Comparison of ENCODE assay signal across 1 cellular context in genomic region chr7:3459111-3459510, GRCh38.
TF ChIP-seq lines count a peak whose summit lies in the region.

No MANE protein-coding gene starts in this region.

TF ChIP-seq in GM23338, 12 proteins besides CTCF, POLR2A, EP300 and RAD21 (continued from another document):
- TF ChIP-seq ZNF462 (CRISPR knock-in tag; IDR thresholded peaks at IDR 0.05) (no peak), POLR2AphosphoS5 (IDR thresholded peaks at IDR 0.05; ENCODE audit: low read depth) (no peak), ETS1 (IDR thresholded peaks at IDR 0.05) (no peak), EZH2phosphoT487 (IDR thresholded peaks at IDR 0.05; ENCODE audit: unreplicated experiment) (no peak), NANOG (IDR thresholded peaks at IDR 0.05; ENCODE audit: borderline replicate concordance) (no peak), EZH2 (IDR thresholded peaks at IDR 0.05; ENCODE audit: low read depth, unreplicated experiment) (no peak), ZNF331 (CRISPR knock-in tag; IDR thresholded peaks at IDR 0.05; ENCODE audit: low read depth) (no peak), CREB1 (CRISPR knock-in tag; IDR thresholded peaks at IDR 0.05; ENCODE audit: low read depth) (no peak), JUNB (IDR thresholded peaks at IDR 0.05; ENCODE audit: unreplicated experiment) (no peak)
